1 cellular context compared by ENCODE assay signal in the genomic region with DNA sequence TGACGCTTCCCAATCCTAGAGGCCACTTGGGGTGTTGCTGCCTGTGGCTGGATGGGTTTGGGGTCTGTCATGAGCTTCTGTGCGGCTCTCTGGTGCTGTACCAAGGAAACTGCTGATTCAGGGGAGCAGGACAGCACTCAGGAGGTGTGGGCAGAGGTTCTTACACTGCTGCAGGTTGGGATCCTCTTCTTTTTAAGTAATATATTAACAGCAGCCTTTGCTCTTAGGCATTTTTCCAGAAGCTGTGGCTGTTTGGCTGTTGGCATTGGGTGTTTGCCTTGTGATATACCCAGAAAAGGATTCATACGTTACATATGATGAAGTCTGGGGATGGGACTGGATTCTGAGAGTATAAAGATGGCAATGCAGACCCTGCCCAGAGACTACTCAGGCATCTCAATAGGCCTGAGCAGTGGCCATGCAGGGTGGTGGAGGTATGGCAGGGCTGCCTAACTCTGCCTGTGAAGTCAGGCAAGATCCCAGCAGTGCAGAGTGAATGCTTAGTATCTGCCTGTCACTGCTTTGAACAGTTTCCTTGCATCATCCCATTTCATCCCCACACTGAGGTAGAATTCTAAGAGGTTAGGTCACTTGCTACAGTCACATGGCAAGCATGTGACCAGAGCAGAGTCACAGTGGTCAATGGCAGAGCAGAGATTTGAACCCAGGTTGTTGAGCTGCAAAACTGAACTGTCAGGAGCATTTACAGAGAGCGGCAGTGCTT.
TF ChIP-seq lines count a peak whose summit lies in the region.

No MANE protein-coding gene starts in this region.

TF ChIP-seq in HepG2, 621 proteins besides CTCF, POLR2A, EP300 and RAD21:
- TF ChIP-seq, protein P1, sequence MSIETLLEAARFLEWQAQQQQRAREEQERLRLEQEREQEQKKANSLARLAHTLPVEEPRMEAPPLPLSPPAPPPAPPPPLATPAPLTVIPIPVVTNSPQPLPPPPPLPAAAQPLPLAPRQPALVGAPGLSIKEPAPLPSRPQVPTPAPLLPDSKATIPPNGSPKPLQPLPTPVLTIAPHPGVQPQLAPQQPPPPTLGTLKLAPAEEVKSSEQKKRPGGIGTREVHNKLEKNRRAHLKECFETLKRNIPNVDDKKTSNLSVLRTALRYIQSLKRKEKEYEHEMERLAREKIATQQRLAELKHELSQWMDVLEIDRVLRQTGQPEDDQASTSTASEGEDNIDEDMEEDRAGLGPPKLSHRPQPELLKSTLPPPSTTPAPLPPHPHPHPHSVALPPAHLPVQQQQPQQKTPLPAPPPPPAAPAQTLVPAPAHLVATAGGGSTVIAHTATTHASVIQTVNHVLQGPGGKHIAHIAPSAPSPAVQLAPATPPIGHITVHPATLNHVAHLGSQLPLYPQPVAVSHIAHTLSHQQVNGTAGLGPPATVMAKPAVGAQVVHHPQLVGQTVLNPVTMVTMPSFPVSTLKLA (IDR thresholded peaks at IDR 0.05): peak; percentile 32
- TF ChIP-seq ZNF496 (CRISPR knock-in tag; IDR thresholded peaks at IDR 0.05; ENCODE audit: insufficient replicate concordance): no peak
- no peak for TF ChIP-seq TEAD3 (CRISPR knock-in tag; optimal IDR thresholded peaks at IDR 0.05; ENCODE audit: borderline replicate concordance)
- no peak for TF ChIP-seq ZBTB7B (CRISPR knock-in tag; IDR thresholded peaks at IDR 0.05)
- TF ChIP-seq, protein P2, sequence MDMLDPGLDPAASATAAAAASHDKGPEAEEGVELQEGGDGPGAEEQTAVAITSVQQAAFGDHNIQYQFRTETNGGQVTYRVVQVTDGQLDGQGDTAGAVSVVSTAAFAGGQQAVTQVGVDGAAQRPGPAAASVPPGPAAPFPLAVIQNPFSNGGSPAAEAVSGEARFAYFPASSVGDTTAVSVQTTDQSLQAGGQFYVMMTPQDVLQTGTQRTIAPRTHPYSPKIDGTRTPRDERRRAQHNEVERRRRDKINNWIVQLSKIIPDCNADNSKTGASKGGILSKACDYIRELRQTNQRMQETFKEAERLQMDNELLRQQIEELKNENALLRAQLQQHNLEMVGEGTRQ (IDR thresholded peaks at IDR 0.05; ENCODE audit: low read depth, low read length): peak; percentile 43
- TF ChIP-seq, protein P2 (CRISPR knock-in tag; IDR thresholded peaks at IDR 0.05; ENCODE audit: borderline replicate concordance): no peak; the same call in 1 of the 2 replicates
- no peak for TF ChIP-seq ZNF274 (CRISPR knock-in tag; IDR thresholded peaks at IDR 0.05)
- TF ChIP-seq, protein P3, sequence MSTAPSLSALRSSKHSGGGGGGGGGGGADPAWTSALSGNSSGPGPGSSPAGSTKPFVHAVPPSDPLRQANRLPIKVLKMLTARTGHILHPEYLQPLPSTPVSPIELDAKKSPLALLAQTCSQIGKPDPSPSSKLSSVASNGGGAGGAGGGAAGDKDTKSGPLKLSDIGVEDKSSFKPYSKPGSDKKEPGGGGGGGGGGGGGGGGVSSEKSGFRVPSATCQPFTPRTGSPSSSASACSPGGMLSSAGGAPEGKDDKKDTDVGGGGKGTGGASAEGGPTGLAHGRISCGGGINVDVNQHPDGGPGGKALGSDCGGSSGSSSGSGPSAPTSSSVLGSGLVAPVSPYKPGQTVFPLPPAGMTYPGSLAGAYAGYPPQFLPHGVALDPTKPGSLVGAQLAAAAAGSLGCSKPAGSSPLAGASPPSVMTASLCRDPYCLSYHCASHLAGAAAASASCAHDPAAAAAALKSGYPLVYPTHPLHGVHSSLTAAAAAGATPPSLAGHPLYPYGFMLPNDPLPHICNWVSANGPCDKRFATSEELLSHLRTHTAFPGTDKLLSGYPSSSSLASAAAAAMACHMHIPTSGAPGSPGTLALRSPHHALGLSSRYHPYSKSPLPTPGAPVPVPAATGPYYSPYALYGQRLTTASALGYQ (CRISPR knock-in tag; IDR thresholded peaks at IDR 0.05): no peak
- TF ChIP-seq, protein P4, sequence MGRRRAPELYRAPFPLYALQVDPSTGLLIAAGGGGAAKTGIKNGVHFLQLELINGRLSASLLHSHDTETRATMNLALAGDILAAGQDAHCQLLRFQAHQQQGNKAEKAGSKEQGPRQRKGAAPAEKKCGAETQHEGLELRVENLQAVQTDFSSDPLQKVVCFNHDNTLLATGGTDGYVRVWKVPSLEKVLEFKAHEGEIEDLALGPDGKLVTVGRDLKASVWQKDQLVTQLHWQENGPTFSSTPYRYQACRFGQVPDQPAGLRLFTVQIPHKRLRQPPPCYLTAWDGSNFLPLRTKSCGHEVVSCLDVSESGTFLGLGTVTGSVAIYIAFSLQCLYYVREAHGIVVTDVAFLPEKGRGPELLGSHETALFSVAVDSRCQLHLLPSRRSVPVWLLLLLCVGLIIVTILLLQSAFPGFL (CRISPR knock-in tag; IDR thresholded peaks at IDR 0.05): no peak
- 0 out of 4 replicates have a peak, but pooled peaks have one; percentile 13 to 25 for TF ChIP-seq MAFK (conservative IDR thresholded peaks at IDR 0.05 in 1 of 2, IDR thresholded peaks at IDR 0.05 in 1 of 2; ENCODE audit: low read length in 2 of 2)
- no peak for TF ChIP-seq EZH2 (conservative IDR thresholded peaks at IDR 0.05; ENCODE audit: low read depth, low read length)
